In genomic region chr1:151513626-151514101, GRCh38 we compare ENCODE assay signal across 10 cellular contexts.
DNase-seq lines count a peak whose midpoint lies in the region; ATAC-seq and TF ChIP-seq lines count a peak whose summit lies in the region.
"Had no signal": no experiment of that assay in that cellular context is flagged by ENCODE, and none has a peak within 500 bp of the region (broad histone marks: within the 10 kb centered on the region; RNA-seq: fewer than 3 reads in every experiment).

No MANE protein-coding gene starts in this region.

- no peaks in the 10 kb centered on the region for H3K36me3 Mint-ChIP-seq in nephron progenitor cell (ENCODE audit: low read depth)

- H3K4me1 Mint-ChIP-seq in nephron progenitor cell = peaks cover 45% of the 10 kb centered on the region

- H3K9me3 ChIP-seq in duodenal mucosa (ENCODE audit: control insufficient read depth in 1 of 2, low read length in 2 of 2) = no peaks in the 10 kb centered on the region
- H3K9me3 ChIP-seq: left ventricle myocardium inferior had no signal

- peak overlapping the region; percentile 85 for H3K27ac ChIP-seq in duodenal mucosa (ENCODE audit: low read depth, low read length)
- H3K27ac ChIP-seq: left ventricle myocardium inferior, SJSA1 had no signal

- peaks cover under 1 to 4% of the 10 kb centered on the region in 2 donors for H3K36me3 ChIP-seq in duodenal mucosa (ENCODE audit: control insufficient read depth in 1 of 2, insufficient read depth in 2 of 2, low read length in 2 of 2)
- H3K36me3 ChIP-seq: left ventricle myocardium inferior, SJSA1 had no signal

- peak overlapping the region; percentile 89 for H3K4me3 ChIP-seq in duodenal mucosa (ENCODE audit: low read depth in 1 of 2, low read length in 2 of 2)
- H3K4me3 ChIP-seq: left ventricle myocardium inferior, SJSA1 had no signal

- no peaks in the 10 kb centered on the region for H3K27me3 ChIP-seq in duodenal mucosa (ENCODE audit: control insufficient read depth in 1 of 2, insufficient read depth in 2 of 2, low read length in 2 of 2)

- H3K9me3 Mint-ChIP-seq in nephron progenitor cell = no peaks in the 10 kb centered on the region

- DNase-seq in EH (ENCODE audit: low read depth) = peak; percentile 46
- DNase-seq in NCI-H2196 treated with DMSO at 0.1 percent for 48 hours (lab: John Stamatoyannopoulos, UW; ENCODE audit: unreplicated experiment) = peak; percentile 64
- peak; percentile 12 for DNase-seq in nephron progenitor cell
- DNase-seq in OCI-M2 (lab: John Stamatoyannopoulos, UW; ENCODE audit: unreplicated experiment) = no peak
- DNase-seq in anterior cingulate cortex (lab: John Stamatoyannopoulos, UW) = no peak
- DNase-seq in AG08395 (ENCODE audit: low spot score) = no peak
- DNase-seq: left ventricle myocardium inferior had no signal

- no peak for TF ChIP-seq CTCF in nephron progenitor cell (IDR thresholded peaks at IDR 0.05)

- peak overlapping the region; percentile 65 for H3K4me3 Mint-ChIP-seq in nephron progenitor cell

- H3K9ac ChIP-seq in duodenal mucosa (ENCODE audit: low read depth in 1 of 2, low read length in 2 of 2) = peak overlapping the region; percentile 91 to 94

- H3K27me3 Mint-ChIP-seq in nephron progenitor cell (ENCODE audit: low read depth, poor library complexity) = peaks cover 28% of the 10 kb centered on the region

- H3K4me1 ChIP-seq in duodenal mucosa (ENCODE audit: control insufficient read depth in 1 of 2, insufficient read depth in 2 of 2, low read length in 2 of 2) = peaks cover 22 to 41% of the 10 kb centered on the region in 2 donors

- no peak for ATAC-seq in GM21529 (IDR thresholded peaks at IDR 0.05; ENCODE audit: unreplicated experiment)

- no peak overlapping the region for H3K27ac Mint-ChIP-seq in nephron progenitor cell

Comparison
In these comparisons a context has a peak if more than half of its experiments do, and no peak if none do; other contexts are left out.
1. DNase-seq: peak in EH (single experiment), NCI-H2196 treated with DMSO at 0.1 percent for 48 hours (single experiment) and nephron progenitor cell (single experiment); none in OCI-M2 (single experiment), anterior cingulate cortex (0 of 58) and AG08395 (single experiment).